1 cellular context compared by ENCODE assay signal in the genomic region with DNA sequence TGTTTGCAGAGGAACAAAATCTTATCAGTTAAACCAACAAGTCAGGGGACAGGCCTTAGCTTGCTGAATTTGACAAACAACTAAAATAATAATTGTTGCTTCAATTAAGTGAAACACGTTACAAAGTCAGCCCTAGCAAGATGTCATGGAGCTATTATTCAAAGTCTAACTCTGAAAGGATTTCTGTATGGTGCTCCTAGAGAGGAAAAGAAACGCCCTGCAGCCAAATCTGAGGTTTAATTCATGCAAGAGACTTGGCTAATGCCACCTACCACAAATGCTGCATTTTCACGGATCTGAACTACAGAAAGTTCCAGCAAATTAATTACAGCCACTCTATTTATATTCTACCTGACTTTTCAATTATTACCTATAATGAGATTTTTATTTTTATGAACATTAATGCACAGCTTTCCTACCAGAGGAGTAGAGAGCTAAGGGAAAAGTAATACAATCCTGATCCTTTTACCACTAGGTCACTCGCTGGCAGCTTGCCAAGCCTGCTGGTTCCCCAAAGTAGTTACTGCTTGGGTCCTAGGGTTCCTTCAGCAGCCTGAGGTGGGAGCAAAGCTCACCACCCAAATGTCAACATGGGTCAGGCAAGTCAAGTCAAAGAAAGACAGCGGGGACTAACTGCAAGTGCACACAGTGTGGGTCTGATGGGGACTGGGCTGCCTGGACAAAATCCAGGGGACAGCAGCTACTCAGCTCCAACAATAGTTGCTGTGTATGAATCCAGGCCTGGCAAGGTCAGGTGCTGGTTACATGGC.
A peak's percentile ranks its signal among the peaks of the same experiment; 100 is the strongest.
TF ChIP-seq lines count a peak whose summit lies in the region.

No MANE protein-coding gene starts in this region.

TF ChIP-seq in HEK293, 187 proteins besides CTCF, POLR2A, EP300 and RAD21 (continued from another document):
- TF ChIP-seq KLF10 (tag by site-specific recombination; IDR thresholded peaks at IDR 0.05), result peak; percentile 61; the same call in 1 of the 2 replicates
- TF ChIP-seq ZNF248 (tag by site-specific recombination; IDR thresholded peaks at IDR 0.05), result no peak
- peak; percentile 81; the same call in 1 of the 2 replicates for TF ChIP-seq ZNF184 (tag by site-specific recombination; IDR thresholded peaks at IDR 0.05)
- peak; percentile 59; the same call in 1 of the 2 replicates for TF ChIP-seq ZNF660 (tag by site-specific recombination; IDR thresholded peaks at IDR 0.05)
- no peak for TF ChIP-seq ZNF292 (tag by site-specific recombination; IDR thresholded peaks at IDR 0.05; ENCODE audit: borderline replicate concordance, low read depth)
- TF ChIP-seq, protein P1, sequence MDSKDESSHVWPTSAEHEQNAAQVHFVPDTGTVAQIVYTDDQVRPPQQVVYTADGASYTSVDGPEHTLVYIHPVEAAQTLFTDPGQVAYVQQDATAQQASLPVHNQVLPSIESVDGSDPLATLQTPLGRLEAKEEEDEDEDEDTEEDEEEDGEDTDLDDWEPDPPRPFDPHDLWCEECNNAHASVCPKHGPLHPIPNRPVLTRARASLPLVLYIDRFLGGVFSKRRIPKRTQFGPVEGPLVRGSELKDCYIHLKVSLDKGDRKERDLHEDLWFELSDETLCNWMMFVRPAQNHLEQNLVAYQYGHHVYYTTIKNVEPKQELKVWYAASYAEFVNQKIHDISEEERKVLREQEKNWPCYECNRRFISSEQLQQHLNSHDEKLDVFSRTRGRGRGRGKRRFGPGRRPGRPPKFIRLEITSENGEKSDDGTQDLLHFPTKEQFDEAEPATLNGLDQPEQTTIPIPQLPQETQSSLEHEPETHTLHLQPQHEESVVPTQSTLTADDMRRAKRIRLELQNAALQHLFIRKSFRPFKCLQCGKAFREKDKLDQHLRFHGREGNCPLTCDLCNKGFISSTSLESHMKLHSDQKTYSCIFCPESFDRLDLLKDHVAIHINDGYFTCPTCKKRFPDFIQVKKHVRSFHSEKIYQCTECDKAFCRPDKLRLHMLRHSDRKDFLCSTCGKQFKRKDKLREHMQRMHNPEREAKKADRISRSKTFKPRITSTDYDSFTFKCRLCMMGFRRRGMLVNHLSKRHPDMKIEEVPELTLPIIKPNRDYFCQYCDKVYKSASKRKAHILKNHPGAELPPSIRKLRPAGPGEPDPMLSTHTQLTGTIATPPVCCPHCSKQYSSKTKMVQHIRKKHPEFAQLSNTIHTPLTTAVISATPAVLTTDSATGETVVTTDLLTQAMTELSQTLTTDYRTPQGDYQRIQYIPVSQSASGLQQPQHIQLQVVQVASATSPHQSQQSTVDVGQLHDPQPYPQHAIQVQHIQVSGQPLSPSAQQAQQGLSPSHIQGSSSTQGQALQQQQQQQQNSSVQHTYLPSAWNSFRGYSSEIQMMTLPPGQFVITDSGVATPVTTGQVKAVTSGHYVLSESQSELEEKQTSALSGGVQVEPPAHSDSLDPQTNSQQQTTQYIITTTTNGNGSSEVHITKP (tag by site-specific recombination; IDR thresholded peaks at IDR 0.05), result no peak
- peak; percentile 4 for TF ChIP-seq ZNF510 (tag by site-specific recombination; IDR thresholded peaks at IDR 0.05; ENCODE audit: insufficient replicate concordance)
- TF ChIP-seq, protein P2, sequence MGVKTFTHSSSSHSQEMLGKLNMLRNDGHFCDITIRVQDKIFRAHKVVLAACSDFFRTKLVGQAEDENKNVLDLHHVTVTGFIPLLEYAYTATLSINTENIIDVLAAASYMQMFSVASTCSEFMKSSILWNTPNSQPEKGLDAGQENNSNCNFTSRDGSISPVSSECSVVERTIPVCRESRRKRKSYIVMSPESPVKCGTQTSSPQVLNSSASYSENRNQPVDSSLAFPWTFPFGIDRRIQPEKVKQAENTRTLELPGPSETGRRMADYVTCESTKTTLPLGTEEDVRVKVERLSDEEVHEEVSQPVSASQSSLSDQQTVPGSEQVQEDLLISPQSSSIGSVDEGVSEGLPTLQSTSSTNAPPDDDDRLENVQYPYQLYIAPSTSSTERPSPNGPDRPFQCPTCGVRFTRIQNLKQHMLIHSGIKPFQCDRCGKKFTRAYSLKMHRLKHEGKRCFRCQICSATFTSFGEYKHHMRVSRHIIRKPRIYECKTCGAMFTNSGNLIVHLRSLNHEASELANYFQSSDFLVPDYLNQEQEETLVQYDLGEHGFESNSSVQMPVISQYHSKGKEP (tag by site-specific recombination; IDR thresholded peaks at IDR 0.05), result peak; percentile 50; the same call in 1 of the 2 replicates
- TF ChIP-seq ZNF549 (tag by site-specific recombination; IDR thresholded peaks at IDR 0.05), result peak; percentile 54; the same call in 1 of the 2 replicates
- TF ChIP-seq ZNF266 (tag by site-specific recombination; IDR thresholded peaks at IDR 0.05; ENCODE audit: low read depth), result no peak
- TF ChIP-seq ZNF488 (tag by site-specific recombination; IDR thresholded peaks at IDR 0.05), result no peak
